6 cellular contexts compared by ENCODE assay signal in the genomic region with DNA sequence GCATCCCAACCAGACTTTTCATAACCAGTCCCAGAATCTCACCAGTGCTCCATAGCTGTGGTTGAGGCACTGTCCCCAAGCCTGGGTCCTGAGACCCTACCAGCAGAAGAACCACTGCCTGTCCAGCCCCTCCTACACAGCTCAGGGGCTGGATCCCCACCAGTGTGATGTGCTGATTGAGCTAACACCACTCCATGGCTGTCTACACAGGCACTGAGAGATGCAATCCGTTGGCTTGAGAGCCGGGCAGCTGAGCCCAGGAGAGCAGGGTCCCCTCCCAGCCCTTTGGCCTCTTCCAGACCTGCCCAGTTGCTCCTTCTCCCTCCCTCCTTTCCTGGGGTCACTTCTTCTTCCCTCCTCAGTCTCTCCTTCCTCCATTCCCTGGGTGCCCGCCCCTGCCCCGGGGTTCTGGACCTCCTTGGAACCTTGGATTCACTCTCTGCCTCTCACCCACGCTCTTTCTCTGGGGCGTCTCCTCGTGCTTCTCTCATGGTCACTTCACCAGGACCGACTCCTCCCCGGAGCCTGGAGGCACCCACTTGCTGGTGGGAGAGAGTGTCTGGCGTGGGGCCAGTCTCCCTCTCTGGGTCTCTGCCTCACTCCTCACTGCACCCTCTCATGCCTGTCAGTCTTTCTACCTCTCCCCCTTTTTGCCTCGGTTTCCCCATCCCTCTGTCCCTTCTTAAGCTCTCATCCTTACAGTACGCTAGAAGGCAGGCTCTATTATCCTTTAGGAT. TPM values are rescaled to one million over a fixed set of nuclear protein-coding genes. Genes with fewer than 3 reads are reported as not detected.
A peak's percentile ranks its signal among the peaks of the same experiment; 100 is the strongest.
DNase-seq lines count a peak whose midpoint lies in the region; ATAC-seq, FAIRE-seq and TF ChIP-seq lines count a peak whose summit lies in the region.

No MANE protein-coding gene starts in this region.

- H4K91ac ChIP-seq in H9 (ENCODE audit: insufficient read length, low read depth, low read length) = no peak overlapping the region

- H3T11ph ChIP-seq in H9 (ENCODE audit: low read length) = no peak overlapping the region

- H3K9ac ChIP-seq in H9 (ENCODE audit: extremely low read depth, insufficient read length, low read length) = no peak overlapping the region
- H3K9ac ChIP-seq in astrocyte (ENCODE audit: low read length) = peak overlapping the region; percentile 67

- H3K27ac ChIP-seq in H9 (ENCODE audit: insufficient read length, low read depth, low read length) = no peak overlapping the region
- H3K27ac ChIP-seq in astrocyte (ENCODE audit: low read depth, low read length) = no peak overlapping the region

- no peak for DNase-seq in H9
- no peak for DNase-seq in astrocyte (ENCODE audit: low read depth)
- DNase-seq in naive B cell = no peak
- no peak for DNase-seq in urothelium cell line (ENCODE audit: low spot score)
- DNase-seq in GM10266 (ENCODE audit: extremely low spot score) = no peak
- DNase-seq in amniotic stem cell (lab: John Stamatoyannopoulos, UW) = no peak

- H3K4me3 ChIP-seq in astrocyte (ENCODE audit: insufficient read depth, low read depth, low read length) = peak overlapping the region; percentile 46

- no peak overlapping the region for H2BK15ac ChIP-seq in H9 (ENCODE audit: low read depth, low read length)

- peak overlapping the region; percentile 55 to 75; a peak in 4 of 5 replicates for H3K4me3 Mint-ChIP-seq in H9
- peak overlapping the region; percentile 60 for H3K4me3 Mint-ChIP-seq in astrocyte (ENCODE audit: unreplicated experiment)
- peak overlapping the region; percentile 63 to 91 (median 80) for H3K4me3 Mint-ChIP-seq in naive B cell

- no peak overlapping the region for H3K23ac ChIP-seq in H9 (ENCODE audit: insufficient read length, low read depth, low read length)

- H4K20me1 ChIP-seq in H9 (ENCODE audit: control insufficient read depth, insufficient read depth, insufficient read length) = no peaks in the 10 kb centered on the region
- peaks cover 33% of the 10 kb centered on the region for H4K20me1 ChIP-seq in astrocyte (ENCODE audit: insufficient read depth, low read length)

- no peak overlapping the region for H2BK12ac ChIP-seq in H9 (ENCODE audit: insufficient read length, low read depth, low read length)

- H3K9me3 Mint-ChIP-seq in H9 (no peaks in the 10 kb centered on the region), astrocyte (ENCODE audit: unreplicated experiment) (peaks cover 5% of the 10 kb centered on the region), naive B cell (peaks cover 0 to 2% (median 0%) of the 10 kb centered on the region in 7 donors)

- H3K4me2 ChIP-seq in H9 (ENCODE audit: insufficient read depth, insufficient read length, low read length) = peak overlapping the region; percentile 41
- H3K4me2 ChIP-seq in astrocyte (ENCODE audit: low read length) = peak overlapping the region; percentile 87

- FAIRE-seq in astrocyte (lab: Jason Lieb, UNC) (no peak), urothelium cell line (lab: Jason Lieb, UNC) (no peak)

- H3K4ac ChIP-seq in H9 (ENCODE audit: low read depth, low read length) = no peak overlapping the region

- ATAC-seq in naive B cell (ENCODE audit: low read depth in 2 of 2) = peak; percentile 2 to 7

- H3K36me3 Mint-ChIP-seq in H9 (ENCODE audit: insufficient read depth in 1 of 3, low read depth in 3 of 3) = peaks cover 9 to 16% (median 14%) of the 10 kb centered on the region in 3 experiments
- peaks cover 8% of the 10 kb centered on the region for H3K36me3 Mint-ChIP-seq in astrocyte (ENCODE audit: low read depth, unreplicated experiment)
- no peaks in the 10 kb centered on the region for H3K36me3 Mint-ChIP-seq in naive B cell

- no peak overlapping the region for H2BK120ac ChIP-seq in H9 (ENCODE audit: low read depth, low read length, poor library complexity, severe bottlenecking)

- H2BK5ac ChIP-seq in H9 (ENCODE audit: insufficient read length, low read length) = no peak overlapping the region

- H2AFZ ChIP-seq in H9 (ENCODE audit: low read length) (no peak overlapping the region), astrocyte (ENCODE audit: low read depth, low read length) (peak overlapping the region; percentile 59)

- no peak overlapping the region for H4K5ac ChIP-seq in H9 (ENCODE audit: insufficient read length, low read depth, low read length)

- H3K27me3 ChIP-seq in H9 (ENCODE audit: insufficient read depth, low read length) (no peaks in the 10 kb centered on the region), astrocyte (ENCODE audit: insufficient read depth, low read length) (no peaks in the 10 kb centered on the region)

- H3K4me1 Mint-ChIP-seq in H9 = peaks cover 24 to 34% of the 10 kb centered on the region in 2 experiments
- peaks cover 26% of the 10 kb centered on the region for H3K4me1 Mint-ChIP-seq in astrocyte (ENCODE audit: low read depth, unreplicated experiment)
- peaks cover 36 to 53% (median 37%) of the 10 kb centered on the region in 3 donors for H3K4me1 Mint-ChIP-seq in naive B cell

- H2AK5ac ChIP-seq in H9 (ENCODE audit: insufficient read length, low read length) = no peak overlapping the region

- no peak overlapping the region for H3K18ac ChIP-seq in H9 (ENCODE audit: insufficient read length, low read depth, low read length)

- H3K23me2 ChIP-seq in H9 (ENCODE audit: insufficient read length, low read depth, low read length, poor library complexity, severe bottlenecking) = peaks cover 4% of the 10 kb centered on the region

- no peaks in the 10 kb centered on the region for H3K36me3 ChIP-seq in astrocyte (ENCODE audit: insufficient read depth, low read length)

- WGBS in H9 (ENCODE audit: extremely low coverage, insufficient read length, low lambda C conversion rate) = no CpG with 5 or more reads among the region's 12 CpGs

- no peaks in the 10 kb centered on the region for H3K79me1 ChIP-seq in H9 (ENCODE audit: insufficient read depth, low read depth, low read length, poor library complexity, severe bottlenecking)

- H3K9me3 ChIP-seq in H9 (ENCODE audit: control insufficient read depth, low read depth, low read length) (no peaks in the 10 kb centered on the region), astrocyte (ENCODE audit: insufficient read depth, low read depth, low read length) (no peaks in the 10 kb centered on the region)

- H3K56ac ChIP-seq in H9 (ENCODE audit: insufficient read length, low read depth, low read length) = no peak overlapping the region

- H3K4me1 ChIP-seq in H9 (ENCODE audit: insufficient read depth, low read length) (no peaks in the 10 kb centered on the region; the same call in 1 of the 2 replicates), astrocyte (ENCODE audit: insufficient read depth, low read length) (peaks cover 14% of the 10 kb centered on the region)

- H3K27ac Mint-ChIP-seq in H9 (no peak overlapping the region; a peak in 2 of 7 replicates), astrocyte (ENCODE audit: unreplicated experiment) (no peak overlapping the region), naive B cell (peak overlapping the region; percentile 13 to 96 (median 90))

- no peak overlapping the region for H4K8ac ChIP-seq in H9 (replicated peaks; ENCODE audit: insufficient read length, low read depth, low read length)

- no peak overlapping the region for H2BK20ac ChIP-seq in H9 (ENCODE audit: low read depth, low read length, poor library complexity, severe bottlenecking)

- no peak overlapping the region for H3K14ac ChIP-seq in H9 (ENCODE audit: insufficient read depth, low read length)

- TF ChIP-seq CTCF in H9 (conservative IDR thresholded peaks at IDR 0.05) (no peak), astrocyte (IDR thresholded peaks at IDR 0.05; ENCODE audit: insufficient read depth, low read depth, low read length) (no peak), GM10266 (IDR thresholded peaks at IDR 0.05; ENCODE audit: control insufficient read depth, insufficient read depth, low read depth, missing control alignments) (no peak)

- H3K79me2 ChIP-seq in H9 (ENCODE audit: insufficient read depth, low read length) = no peaks in the 10 kb centered on the region; the same call in 1 of the 2 replicates
- H3K79me2 ChIP-seq in astrocyte (ENCODE audit: insufficient read depth, low read length) = peaks cover 34% of the 10 kb centered on the region

- H3K27me3 Mint-ChIP-seq in H9 (ENCODE audit: low read depth) = peaks cover 18% of the 10 kb centered on the region
- H3K27me3 Mint-ChIP-seq in astrocyte (ENCODE audit: low read depth, unreplicated experiment) = no peaks in the 10 kb centered on the region
- no peaks in the 10 kb centered on the region for H3K27me3 Mint-ChIP-seq in naive B cell

RNA-seq across cellular contexts. Expression of gene SCYL1, which starts 0.7 kb away (rescaled TPM):
- 54.7 and 56.0 TPM in 2 replicates for total RNA-seq in H9 (2021)
- total RNA-seq in astrocyte = 106 and 128 TPM in 2 replicates
- polyA plus RNA-seq in naive B cell (ENCODE audit: low read depth in 6 of 6) = 10 to 100 TPM; 21.8 to 40.0 (median 27.2) TPM

RNA-seq across cellular contexts. Expression of gene MALAT1, which starts 25.3 kb away (rescaled TPM):
- 1,700 and 1,934 TPM in 2 replicates for total RNA-seq in H9 (2021)
- total RNA-seq in astrocyte = 7,772 and 8,991 TPM in 2 replicates
- 1,000 to 10,000 TPM; 1,985 to 6,450 (median 3,738) TPM for polyA plus RNA-seq in naive B cell (ENCODE audit: low read depth in 6 of 6)

RNA-seq across cellular contexts. Expression of gene LTBP3, which starts 34.0 kb away (rescaled TPM):
- 10.6 and 12.1 TPM in 2 replicates for total RNA-seq in H9 (2021)
- total RNA-seq in astrocyte = 33.2 and 36.5 TPM in 2 replicates
- polyA plus RNA-seq in naive B cell (ENCODE audit: low read depth in 6 of 6) = 10 to 100 TPM; 12.5 to 40.5 (median 23.0) TPM

RNA-seq across cellular contexts. Expression of gene ZNRD2, which starts 46.1 kb away (rescaled TPM):
- 43.7 and 45.8 TPM in 2 replicates for total RNA-seq in H9 (2021)
- total RNA-seq in astrocyte = 40.4 and 45.1 TPM in 2 replicates
- polyA plus RNA-seq in naive B cell (ENCODE audit: low read depth in 6 of 6) = 10 to 100 TPM; 56.9 to 74.5 (median 69.8) TPM

RNA-seq across cellular contexts. Expression of gene FAM89B, which starts 48.2 kb away (rescaled TPM):
- total RNA-seq in H9 (2021) (20.0 and 21.7 TPM in 2 replicates), astrocyte (45.2 and 47.5 TPM in 2 replicates)
- polyA plus RNA-seq in naive B cell (ENCODE audit: low read depth in 6 of 6) = 10 to 100 TPM; 44.3 to 82.6 (median 61.8) TPM

Comparison
In these comparisons a context has a peak if more than half of its experiments do, and no peak if none do; other contexts are left out.
1. H3K27ac Mint-ChIP-seq: peak in naive B cell (6 of 6); none in H9 (0 of 3) and astrocyte (single experiment).
2. Peak in every context shown above with its lines, with median percentiles within 50 percentile points of each other: H3K4me3 Mint-ChIP-seq.